ENCODE assay signal across 15 cellular contexts in genomic region chr3:103126111-103126510, GRCh38.
A peak's percentile ranks its signal among the peaks of the same experiment; 100 is the strongest.
DNase-seq lines count a peak whose midpoint lies in the region; ATAC-seq, FAIRE-seq and TF ChIP-seq lines count a peak whose summit lies in the region.
"Had no signal": no experiment of that assay in that cellular context is flagged by ENCODE, and none has a peak within 500 bp of the region (broad histone marks: within the 10 kb centered on the region; RNA-seq: fewer than 3 reads in every experiment).

No MANE protein-coding gene starts in this region.

- no peak overlapping the region for H3K9ac ChIP-seq in HCT116 (ENCODE audit: low read length)

- FAIRE-seq in urothelium cell line (lab: Jason Lieb, UNC), result no peak
- FAIRE-seq: bronchial epithelial cell had no signal

- POLR2A ChIA-PET in HCT116 (lab: Charles Lee), result no interaction called here

- no peaks in the 10 kb centered on the region for H3K9me3 ChIP-seq in HCT116 (ENCODE audit: control insufficient read depth in 1 of 2, insufficient read depth in 1 of 2, low read depth in 1 of 2, low read length in 2 of 2)
- H3K9me3 ChIP-seq in MG63, result no peaks in the 10 kb centered on the region
- no peaks in the 10 kb centered on the region for H3K9me3 ChIP-seq in adrenal gland (replicated peaks in 1 of 3)

- RAD21 ChIA-PET in HCT116 (lab: Charles Lee; ENCODE audit: low non-redundant PET in 1 of 2, low total read pairs in 2 of 2, uncharacterized antibody in 2 of 2, unreplicated experiment in 2 of 2), result no interaction called here

- no TSS peak for BruUV-seq in HCT116 (replicated peaks; lab: Mats Ljungman, UMichigan)

- no peaks in the 10 kb centered on the region for H3K79me2 ChIP-seq in HCT116 (ENCODE audit: insufficient read depth, low read length)

- ATAC-seq in GM18907 (IDR thresholded peaks at IDR 0.05; ENCODE audit: unreplicated experiment) (peak; percentile 62), HCT116 (no peak)
- ATAC-seq: foreskin keratinocyte; stimulated activated naive CD8-positive, alpha-beta T cell treated with anti-CD3 and anti-CD28 coated beads, Interleukin-15, Interleukin-2, amounts not matched to agents 100 U/mL and 50 U/mL, for 24 hours had no signal

- peak; percentile 33 for TF ChIP-seq RAD21 in HCT116 (IDR thresholded peaks at IDR 0.05; ENCODE audit: low read depth)

- H3K36me3 ChIP-seq in HCT116 (ENCODE audit: control insufficient read depth in 1 of 2, insufficient read depth in 2 of 2, low read length in 2 of 2), result no peaks in the 10 kb centered on the region
- no peaks in the 10 kb centered on the region for H3K36me3 ChIP-seq in MG63
- H3K36me3 ChIP-seq in adrenal gland (replicated peaks in 1 of 2), result no peaks in the 10 kb centered on the region

- TF ChIP-seq CTCF in HCT116 (IDR thresholded peaks at IDR 0.05 in 2 of 3, conservative IDR thresholded peaks at IDR 0.05 in 1 of 3; ENCODE audit: borderline replicate concordance in 1 of 3, insufficient read depth in 1 of 3, low read depth in 2 of 3, low read length in 2 of 3) (no peak), adrenal gland (IDR thresholded peaks at IDR 0.05) (no peak)

- intact Hi-C loops in HCT116 (cut with micrococcal nuclease) (no loop called here), adrenal gland (cut with DNase I) (no loop called here)

- 67 to 86% (median 74%) methylated on average over 1 of the region's 1 CpG for WGBS in adrenal gland, 4 donors

- no peak for TF ChIP-seq POLR2A in HCT116 (IDR thresholded peaks at IDR 0.05; ENCODE audit: borderline replicate concordance, extremely low read depth, insufficient read depth, insufficient read length)
- TF ChIP-seq POLR2A in adrenal gland (IDR thresholded peaks at IDR 0.05), result no peak

- CTCF ChIA-PET in HCT116 (lab: Charles Lee), result no interaction called here

- DNase-seq in HCT116 (ENCODE audit: low read depth, low spot score) (no peak), MG63 (peak; percentile 23), skeletal muscle cell (ENCODE audit: low read depth) (peak; percentile 4), urothelium cell line (ENCODE audit: low spot score) (no peak), DMS53 (lab: John Stamatoyannopoulos, UW) (no peak), adrenal gland (no peak)
- DNase-seq: activated naive CD4-positive, alpha-beta T cell treated with Interleukin-2 at 50 U/mL for 16 hours; CD4-positive, alpha-beta memory T cell; effector CD4-positive, alpha-beta T cell; H7; NCI-H1048; stimulated activated naive CD8-positive, alpha-beta T cell treated with anti-CD3 and anti-CD28 coated beads, Interleukin-15, Interleukin-2, amounts not matched to agents 100 U/mL and 50 U/mL, for 24 hours had no signal

- H3K9me2 ChIP-seq in HCT116 (ENCODE audit: insufficient read depth), result no peaks in the 10 kb centered on the region

- H4K20me1 ChIP-seq in HCT116 (ENCODE audit: insufficient read depth), result no peaks in the 10 kb centered on the region

- H3K4me1 ChIP-seq in HCT116 (ENCODE audit: control insufficient read depth in 1 of 2, insufficient read depth in 2 of 2, low read length in 2 of 2), result no peaks in the 10 kb centered on the region
- H3K4me1 ChIP-seq in adrenal gland (replicated peaks in 1 of 2), result no peaks in the 10 kb centered on the region
- H3K4me1 ChIP-seq: foreskin keratinocyte had no signal

- H3K4me3 ChIP-seq in HCT116 (replicated peaks in 1 of 2; ENCODE audit: low read depth in 1 of 2, low read length in 2 of 2) (no peak overlapping the region), MG63 (no peak overlapping the region), skeletal muscle cell (ENCODE audit: low read depth, low read length) (no peak overlapping the region), adrenal gland (no peak overlapping the region)

- H3K27ac ChIP-seq in HCT116 (ENCODE audit: low read depth, low read length), result no peak overlapping the region
- no peak overlapping the region for H3K27ac ChIP-seq in adrenal gland
- H3K27ac ChIP-seq: foreskin keratinocyte had no signal

- H3K27me3 ChIP-seq in HCT116 (ENCODE audit: insufficient read depth, low read length) (no peaks in the 10 kb centered on the region), MG63 (no peaks in the 10 kb centered on the region), adrenal gland (no peaks in the 10 kb centered on the region)
- H3K27me3 ChIP-seq: foreskin keratinocyte had no signal

- H2AFZ ChIP-seq in HCT116 (ENCODE audit: low read depth, low read length, poor library complexity, severe bottlenecking), result no peak overlapping the region

- no peak overlapping the region for H3K4me2 ChIP-seq in HCT116 (ENCODE audit: low read length)

TF ChIP-seq in HCT116, 20 proteins besides CTCF, POLR2A, EP300 and RAD21:
- 0 out of 2 replicates have a peak, but pooled peaks have one; percentile 17 for TF ChIP-seq MAX (IDR thresholded peaks at IDR 0.05)
- TF ChIP-seq SRF (IDR thresholded peaks at IDR 0.05; ENCODE audit: low read depth), result no peak
- TF ChIP-seq EGR1 (IDR thresholded peaks at IDR 0.05; ENCODE audit: low read depth), result no peak
- TF ChIP-seq ZNF274 (IDR thresholded peaks at IDR 0.05; ENCODE audit: low read depth, low read length), result no peak
- no peak for TF ChIP-seq JUND (IDR thresholded peaks at IDR 0.05)

Comparison
In these comparisons a context has a peak if more than half of its experiments do, and no peak if none do; other contexts are left out.
1. DNase-seq: peak in MG63 (single experiment) and skeletal muscle cell (single experiment); none in HCT116 (single experiment), urothelium cell line (single experiment), DMS53 (single experiment) and adrenal gland (0 of 7).